Comparison of ENCODE assay signal across 11 cellular contexts in genomic region chr1:51548986-51549619, GRCh38. TPM values are rescaled to one million over a fixed set of nuclear protein-coding genes. Genes with fewer than 3 reads are reported as not detected.
DNase-seq lines count a peak whose midpoint lies in the region; ATAC-seq, FAIRE-seq and TF ChIP-seq lines count a peak whose summit lies in the region.
"Had no signal": no experiment of that assay in that cellular context is flagged by ENCODE, and none has a peak within 500 bp of the region (broad histone marks: within the 10 kb centered on the region; RNA-seq: fewer than 3 reads in every experiment).

No MANE protein-coding gene starts in this region.

- no peaks in the 10 kb centered on the region for H3K36me3 Mint-ChIP-seq in CD4-positive, alpha-beta T cell (ENCODE audit: low read depth)

- POLR2A ChIA-PET in CD4-positive, alpha-beta T cell (lab: Charles Lee), result interaction anchor here (1.0 kb wide), 1 partner anchor 14 kb away, joined by 3 read pairs; no protein-coding TSS in a partner anchor
- POLR2A ChIA-PET in HEK293 (lab: Yijun Ruan, JAX), result interaction anchor here (0.5 kb wide), 1 partner anchor 87 kb away, joined by 3 read pairs; no protein-coding TSS in a partner anchor

- no peaks in the 10 kb centered on the region for H3K27me3 Mint-ChIP-seq in CD4-positive, alpha-beta T cell

- no peak for ATAC-seq in CD4-positive, alpha-beta T cell (ENCODE audit: poor library complexity)
- ATAC-seq in left lung (peak; percentile 72), GM18502 (IDR thresholded peaks at IDR 0.05; ENCODE audit: poor library complexity, unreplicated experiment) (no peak)

- intact Hi-C loops in CD4-positive, alpha-beta T cell (cut with DNase I, micrococcal nuclease), result no loop called here
- intact Hi-C loops in left lung (cut with DNase I), result no loop called here

- H3K27me3 ChIP-seq in CD4-positive, alpha-beta T cell (ENCODE audit: control insufficient read depth, insufficient read depth, low read length), result no peaks in the 10 kb centered on the region
- H3K27me3 ChIP-seq in left lung, result no peaks in the 10 kb centered on the region

- peak overlapping the region; percentile 8 for H3K27ac Mint-ChIP-seq in CD4-positive, alpha-beta T cell

- H3K4me1 Mint-ChIP-seq in CD4-positive, alpha-beta T cell (ENCODE audit: low read depth), result peaks cover 13% of the 10 kb centered on the region

- H3K36me3 ChIP-seq in HEK293 (ENCODE audit: control insufficient read depth in 2 of 2, insufficient read depth in 1 of 2, low read length in 2 of 2) (no peaks in the 10 kb centered on the region), left lung (no peaks in the 10 kb centered on the region)

- no peak for DNase-seq in CD4-positive, alpha-beta T cell
- peak; percentile 24 for DNase-seq in UCSD-AML1 (lab: John Stamatoyannopoulos, UW; ENCODE audit: unreplicated experiment)
- no peak for DNase-seq in left lung
- no peak for DNase-seq in stimulated activated naive CD4-positive, alpha-beta T cell treated with Interleukin-2 at 50 U/mL for 16 hours (lab: John Stamatoyannopoulos, UW)
- DNase-seq in foreskin melanocyte, result no peak
- DNase-seq in urothelium cell line (ENCODE audit: low spot score), result no peak
- DNase-seq: islet precursor cell, NCI-H510A treated with DMSO at 0.1 percent for 48 hours had no signal

- FAIRE-seq in urothelium cell line (lab: Jason Lieb, UNC), result no peak
- FAIRE-seq: TTC549 had no signal

- TF ChIP-seq CTCF in CD4-positive, alpha-beta T cell (IDR thresholded peaks at IDR 0.05), result no peak
- TF ChIP-seq CTCF in HEK293 (tag by site-specific recombination; IDR thresholded peaks at IDR 0.05) (no peak), left lung (IDR thresholded peaks at IDR 0.05) (no peak)

- no peak overlapping the region for H3K4me3 Mint-ChIP-seq in CD4-positive, alpha-beta T cell

- H3K4me3 ChIP-seq in HEK293 (ENCODE audit: low read depth, low read length) (no peak overlapping the region), left lung (no peak overlapping the region)

- H3K9me3 Mint-ChIP-seq in CD4-positive, alpha-beta T cell, result no peaks in the 10 kb centered on the region

- no peaks in the 10 kb centered on the region for H3K9me3 ChIP-seq in CD4-positive, alpha-beta T cell (ENCODE audit: control insufficient read depth, low read length)
- H3K9me3 ChIP-seq in HEK293 (ENCODE audit: control insufficient read depth, insufficient read depth, low read depth, low read length) (no peaks in the 10 kb centered on the region), left lung (no peaks in the 10 kb centered on the region)

- no peak overlapping the region for H3K27ac ChIP-seq in CD4-positive, alpha-beta T cell (ENCODE audit: low read depth, low read length)
- no peak overlapping the region for H3K27ac ChIP-seq in HEK293 (ENCODE audit: extremely low read depth, low read depth, low read length)
- peak overlapping the region; percentile 2 to 7 for H3K27ac ChIP-seq in left lung

- H3K4me1 ChIP-seq in HEK293 (ENCODE audit: control insufficient read depth, insufficient read depth, low read length) (no peaks in the 10 kb centered on the region), left lung (peaks cover 0 to 10% of the 10 kb centered on the region in 2 donors)

- CTCF ChIA-PET in CD4-positive, alpha-beta T cell (lab: Charles Lee), result interaction anchor here (1.0 kb wide), 1 partner anchor 14 kb away, joined by 3 read pairs; no protein-coding TSS in a partner anchor
- CTCF ChIA-PET in HEK293 (lab: Yijun Ruan, JAX), result no interaction called here

TF ChIP-seq in HEK293, 187 proteins besides CTCF, POLR2A, EP300 and RAD21:
- no peak for TF ChIP-seq ZNF76 (tag by site-specific recombination; IDR thresholded peaks at IDR 0.05; ENCODE audit: borderline replicate concordance, low read depth)
- peak; percentile 95 for TF ChIP-seq ZNF664 (tag by site-specific recombination; IDR thresholded peaks at IDR 0.05)

RNA-seq across cellular contexts. Expression of gene EPS15, which starts 30.0 kb away (rescaled TPM):
- total RNA-seq in CD4-positive, alpha-beta T cell, result 10 to 100 TPM; 44.5 to 47.9 TPM
- total RNA-seq in left lung, result 10 to 100 TPM; 67.2 to 79.0 TPM

Comparison
In these comparisons a context has a peak if more than half of its experiments do, and no peak if none do; other contexts are left out.
1. H3K27ac ChIP-seq: peak in left lung (2 of 2); none in CD4-positive, alpha-beta T cell (single experiment) and HEK293 (single experiment).